ENCODE assay signal across 18 cellular contexts in the genomic region with DNA sequence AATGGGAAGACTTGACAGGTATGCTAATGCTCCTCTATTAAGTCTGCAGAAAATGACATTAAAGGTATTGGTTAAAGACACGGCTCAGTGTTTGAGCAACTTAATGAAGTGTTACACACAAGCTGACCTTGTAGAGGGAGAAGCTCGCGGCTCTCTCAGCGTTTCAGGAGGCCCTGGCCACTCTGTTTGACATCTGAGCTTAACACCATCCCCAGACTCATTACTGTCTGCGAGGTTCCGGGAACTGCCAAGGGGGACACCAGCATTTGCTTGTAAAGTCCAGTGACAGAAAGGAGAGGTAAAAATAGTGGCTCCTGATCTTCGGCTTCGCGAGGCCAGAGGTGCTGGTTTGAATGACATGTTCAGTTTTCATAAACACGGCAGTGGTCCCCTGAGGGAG.
DNase-seq lines count a peak whose midpoint lies in the region; TF ChIP-seq lines count a peak whose summit lies in the region.
"Had no signal": no experiment of that assay in that cellular context is flagged by ENCODE, and none has a peak within 500 bp of the region (broad histone marks: within the 10 kb centered on the region; RNA-seq: fewer than 3 reads in every experiment).

No MANE protein-coding gene starts in this region.

- H3K36me3 Mint-ChIP-seq in neural crest cell (ENCODE audit: low read depth): no peaks in the 10 kb centered on the region
- H3K36me3 Mint-ChIP-seq: CD8-positive, alpha-beta T cell had no signal

- intact Hi-C loops in breast epithelium (cut with DNase I; ENCODE audit: low total_unique reads): no loop called here
- intact Hi-C loops in OCI-LY7 (cut with micrococcal nuclease; ENCODE audit: unreplicated experiment): no loop called here

- H3K4me3 ChIP-seq in breast epithelium (no peak overlapping the region), OCI-LY7 (ENCODE audit: low read depth, low read length, poor library complexity, severe bottlenecking) (no peak overlapping the region)
- H3K4me3 ChIP-seq: BLaER1 treated with 17β-estradiol and CSF1 and Interleukin-3, amounts not matched to agents 10 nM and 100 nM; HAP-1 had no signal

- CTCF ChIA-PET in OCI-LY7 (lab: Charles Lee; ENCODE audit: unreplicated experiment): no interaction called here

- no peaks in the 10 kb centered on the region for H4K20me1 ChIP-seq in OCI-LY7 (ENCODE audit: insufficient read depth, low read length)
- H4K20me1 ChIP-seq: BLaER1 treated with 17β-estradiol and CSF1 and Interleukin-3, amounts not matched to agents 10 nM and 100 nM had no signal

- H3K9me3 Mint-ChIP-seq in neural crest cell: no peaks in the 10 kb centered on the region

- H3K4me3 Mint-ChIP-seq in neural crest cell: no peak overlapping the region
- H3K4me3 Mint-ChIP-seq: B cell; CD8-positive, alpha-beta T cell had no signal

- POLR2A ChIA-PET in OCI-LY7 (lab: Charles Lee): interaction anchor here (0.6 kb wide), 2 partner anchors 14 to 973 kb away, joined by 3 to 4 read pairs; no protein-coding TSS in a partner anchor

- H3K4me1 ChIP-seq in breast epithelium (no peaks in the 10 kb centered on the region), OCI-LY7 (ENCODE audit: insufficient read depth, low read length, poor library complexity, severe bottlenecking) (no peaks in the 10 kb centered on the region)
- H3K4me1 ChIP-seq: HAP-1 had no signal

- DNase-seq in NCI-H82 (lab: John Stamatoyannopoulos, UW) (peak; percentile 14), NCI-H82 treated with DMSO at 0.1 percent for 48 hours (lab: John Stamatoyannopoulos, UW; ENCODE audit: unreplicated experiment) (no peak), left kidney (ENCODE audit: low read depth, low spot score) (peak; percentile 93), neural crest cell (ENCODE audit: low read depth, low spot score) (no peak), SKM-1 treated with dmso at 0.1 percent for 144 hours (lab: John Stamatoyannopoulos, UW; ENCODE audit: unreplicated experiment) (no peak), cerebellar nuclear complex (lab: John Stamatoyannopoulos, UW) (no peak), breast epithelium (ENCODE audit: low spot score in 2 of 2) (no peak), OCI-LY7 (ENCODE audit: low spot score) (no peak)
- DNase-seq: 8988T; Calu3; CD8-positive, alpha-beta T cell; DMS53; DND-41; EL; IMR-90 had no signal

- no peak for TF ChIP-seq CTCF in neural crest cell (conservative IDR thresholded peaks at IDR 0.05)
- TF ChIP-seq CTCF in breast epithelium (IDR thresholded peaks at IDR 0.05): no peak
- TF ChIP-seq CTCF in OCI-LY7 (conservative IDR thresholded peaks at IDR 0.05; ENCODE audit: low read length): no peak

- H3K9me3 ChIP-seq in breast epithelium: no peaks in the 10 kb centered on the region
- no peaks in the 10 kb centered on the region for H3K9me3 ChIP-seq in OCI-LY7 (ENCODE audit: low read length)
- H3K9me3 ChIP-seq: BLaER1 treated with 17β-estradiol and CSF1 and Interleukin-3, amounts not matched to agents 10 nM and 100 nM; HAP-1 had no signal

- peak overlapping the region; percentile 17 for H3K27ac Mint-ChIP-seq in neural crest cell (ENCODE audit: unreplicated experiment)
- H3K27ac Mint-ChIP-seq: B cell; CD8-positive, alpha-beta T cell had no signal

- H3K27ac ChIP-seq in breast epithelium: no peak overlapping the region
- no peak overlapping the region for H3K27ac ChIP-seq in OCI-LY7 (ENCODE audit: low read depth, low read length, poor library complexity, severe bottlenecking)
- H3K27ac ChIP-seq: BLaER1 treated with 17β-estradiol and CSF1 and Interleukin-3, amounts not matched to agents 10 nM and 100 nM had no signal

- no peaks in the 10 kb centered on the region for H3K79me2 ChIP-seq in OCI-LY7 (ENCODE audit: insufficient read depth, low read depth, low read length)

- peaks cover 23% of the 10 kb centered on the region for H3K4me1 Mint-ChIP-seq in neural crest cell
- H3K4me1 Mint-ChIP-seq: B cell had no signal

- no TSS peak for BruUV-seq in OCI-LY7 (replicated peaks; lab: Mats Ljungman, UMichigan)

- H3K9me2 ChIP-seq in OCI-LY7 (ENCODE audit: insufficient read depth, low read length): no peaks in the 10 kb centered on the region

- H3K4me2 ChIP-seq in OCI-LY7 (ENCODE audit: low read length): no peak overlapping the region
- H3K4me2 ChIP-seq: BLaER1 treated with 17β-estradiol and CSF1 and Interleukin-3, amounts not matched to agents 10 nM and 100 nM had no signal

- no peaks in the 10 kb centered on the region for H3K27me3 ChIP-seq in breast epithelium
- H3K27me3 ChIP-seq: BLaER1 treated with 17β-estradiol and CSF1 and Interleukin-3, amounts not matched to agents 10 nM and 100 nM had no signal

- no peak overlapping the region for H2AFZ ChIP-seq in OCI-LY7 (ENCODE audit: low read length)

- no peaks in the 10 kb centered on the region for H3K36me3 ChIP-seq in breast epithelium
- H3K36me3 ChIP-seq in OCI-LY7 (ENCODE audit: insufficient read depth, low read length): no peaks in the 10 kb centered on the region
- H3K36me3 ChIP-seq: BLaER1 treated with 17β-estradiol and CSF1 and Interleukin-3, amounts not matched to agents 10 nM and 100 nM; HAP-1 had no signal

- H3K27me3 Mint-ChIP-seq in neural crest cell (ENCODE audit: low read depth): peaks cover 25% of the 10 kb centered on the region
- H3K27me3 Mint-ChIP-seq: B cell had no signal

- no peak for TF ChIP-seq POLR2A in breast epithelium (IDR thresholded peaks at IDR 0.05)

Comparison
In these comparisons a context has a peak if more than half of its experiments do, and no peak if none do; other contexts are left out.
1. DNase-seq: peak in NCI-H82 (single experiment) and left kidney (single experiment); none in NCI-H82 treated with DMSO at 0.1 percent for 48 hours (single experiment), neural crest cell (single experiment), SKM-1 treated with dmso at 0.1 percent for 144 hours (single experiment), cerebellar nuclear complex (0 of 2), breast epithelium (0 of 2) and OCI-LY7 (single experiment).